38 cellular contexts compared by ENCODE assay signal in the genomic region with DNA sequence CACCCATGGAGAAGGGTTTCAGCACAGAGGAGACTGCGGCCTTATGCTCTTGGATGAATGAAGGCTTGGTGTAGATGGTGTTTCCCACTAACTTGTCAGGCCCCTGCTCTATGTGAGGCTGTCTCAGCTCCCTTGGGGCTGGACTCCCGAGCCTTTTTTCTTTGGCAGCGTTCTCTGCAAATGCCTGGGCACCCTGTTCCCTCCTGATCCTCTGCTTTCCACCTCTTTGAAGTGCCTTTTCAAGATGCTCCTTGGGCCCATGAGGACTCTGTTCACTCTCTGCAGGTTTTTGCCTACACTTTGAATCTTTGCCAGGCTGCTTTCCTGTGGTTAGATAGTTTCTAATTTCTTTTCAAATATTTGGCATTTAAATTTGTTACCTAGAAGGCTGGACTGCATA.
"Had no signal": no experiment of that assay in that cellular context is flagged by ENCODE, and none has a peak within 500 bp of the region (broad histone marks: within the 10 kb centered on the region; RNA-seq: fewer than 3 reads in every experiment).

No MANE protein-coding gene starts in this region.

- H3K27ac Mint-ChIP-seq: activated B cell treated with CpG ODN at 0.5 μM for 24 hours; activated CD4-positive, alpha-beta memory T cell treated with anti-CD3 and anti-CD28 coated beads for 36 hours; activated CD4-positive, alpha-beta T cell treated with anti-CD3 and anti-CD28 coated beads, Interleukin-2, amount 10 ng/mL, durations not matched to agents 24 days and 14 days; activated CD8-positive, alpha-beta T cell treated with anti-CD3 and anti-CD28 coated beads for 36 hours; activated naive CD4-positive, alpha-beta T cell treated with anti-CD3 and anti-CD28 coated beads for 36 hours; activated naive CD4-positive, alpha-beta T cell treated with anti-CD3 and anti-CD28 coated beads, Interleukin-2, amount 50 U/mL, for 72 hours; activated naive CD8-positive, alpha-beta T cell treated with anti-CD3 and anti-CD28 coated beads for 36 hours; activated T-cell treated with anti-CD3 and anti-CD28 coated beads, Interleukin-2, amount 50 U/mL, for 72 hours; activated T-helper 1 cell treated with anti-CD3 and anti-CD28 coated beads, Interleukin-12 subunit alpha, Interleukin-12 subunit beta, Interleukin-2, Interleukin-4 antibody, amounts not matched to agents 30 ng/mL and 10 ng/mL and 1 ng/mL, durations not matched to agents 14 hours and 24 hours and 36 hours; activated T-helper 17 cell treated with anti-CD3 and anti-CD28 coated beads, Interleukin-2, amount 50 U/mL, for 72 hours; T-helper 1 cell treated with Interleukin-12 subunit alpha and Interleukin-12 subunit beta and Interleukin-4 antibody, amounts not matched to agents 30 μg/mL and 1 μg/mL, for 36 hours; T-helper 2 cell treated with Interferon-gamma antibody and Interleukin-4, amounts not matched to agents 5 μg/mL and 100 μg/mL, for 36 hours had no signal

- H3K4me3 ChIP-seq: adrenal gland, body of pancreas, breast epithelium had no signal

- H3K4me1 ChIP-seq: breast epithelium had no signal

- H3K27me3 Mint-ChIP-seq: activated B cell treated with CpG ODN at 0.5 μM for 24 hours; activated CD4-positive, alpha-beta memory T cell treated with anti-CD3 and anti-CD28 coated beads for 36 hours; activated CD4-positive, alpha-beta T cell treated with anti-CD3 and anti-CD28 coated beads, Interleukin-2, amount 10 ng/mL, durations not matched to agents 24 days and 14 days; activated CD8-positive, alpha-beta T cell treated with anti-CD3 and anti-CD28 coated beads for 36 hours; activated naive CD8-positive, alpha-beta T cell treated with anti-CD3 and anti-CD28 coated beads for 36 hours; activated T-helper 17 cell treated with anti-CD3 and anti-CD28 coated beads, Interleukin-2, amount 50 U/mL, for 72 hours had no signal

- H3K27me3 ChIP-seq: adrenal gland, body of pancreas, brain microvascular endothelial cell, breast epithelium had no signal

- H3K36me3 ChIP-seq: adrenal gland, brain microvascular endothelial cell, breast epithelium had no signal

- H3K4me3 Mint-ChIP-seq: activated B cell treated with CpG ODN at 0.5 μM for 24 hours; activated CD4-positive, alpha-beta memory T cell treated with anti-CD3 and anti-CD28 coated beads for 36 hours; activated CD4-positive, alpha-beta T cell treated with anti-CD3 and anti-CD28 coated beads, Interleukin-2, amount 10 ng/mL, durations not matched to agents 24 days and 14 days; activated CD8-positive, alpha-beta T cell treated with anti-CD3 and anti-CD28 coated beads for 36 hours; activated naive CD4-positive, alpha-beta T cell treated with anti-CD3 and anti-CD28 coated beads for 36 hours; activated naive CD8-positive, alpha-beta T cell treated with anti-CD3 and anti-CD28 coated beads for 36 hours; activated T-cell treated with anti-CD3 and anti-CD28 coated beads, Interleukin-2, amount 50 U/mL, for 4 hours; activated T-cell treated with anti-CD3 and anti-CD28 coated beads, Interleukin-2, amount 50 U/mL, for 72 hours; activated T-helper 1 cell treated with anti-CD3 and anti-CD28 coated beads, Interleukin-12 subunit alpha, Interleukin-12 subunit beta, Interleukin-2, Interleukin-4 antibody, amounts not matched to agents 30 ng/mL and 10 ng/mL and 1 ng/mL, durations not matched to agents 14 hours and 24 hours and 36 hours; activated T-helper 17 cell treated with anti-CD3 and anti-CD28 coated beads, Interleukin-2, amount 50 U/mL, for 72 hours; T-helper 1 cell treated with Interleukin-12 subunit alpha and Interleukin-12 subunit beta and Interleukin-4 antibody, amounts not matched to agents 30 μg/mL and 1 μg/mL, for 36 hours; T-helper 2 cell treated with Interferon-gamma antibody and Interleukin-4, amounts not matched to agents 5 μg/mL and 100 μg/mL, for 36 hours had no signal

- H3K9me3 ChIP-seq: adrenal gland, body of pancreas, breast epithelium had no signal

- ATAC-seq: activated CD8-positive, alpha-beta T cell treated with anti-CD3 and anti-CD28 coated beads for 36 hours; activated naive CD4-positive, alpha-beta T cell treated with anti-CD3 and anti-CD28 coated beads, Interleukin-2, amount 50 U/mL, for 72 hours; activated T-cell treated with anti-CD3 and anti-CD28 coated beads, Interleukin-2, amount 50 U/mL, for 4 hours; activated T-cell treated with anti-CD3 and anti-CD28 coated beads, Interleukin-2, amount 50 U/mL, for 72 hours; activated T-helper 17 cell treated with anti-CD3 and anti-CD28 coated beads, Interleukin-2, amount 50 U/mL, for 72 hours; body of pancreas had no signal

- FAIRE-seq: astrocyte, TTC549 had no signal

- H3K9me3 Mint-ChIP-seq: activated B cell treated with CpG ODN at 0.5 μM for 24 hours; activated CD4-positive, alpha-beta memory T cell treated with anti-CD3 and anti-CD28 coated beads for 36 hours; activated CD4-positive, alpha-beta T cell treated with anti-CD3 and anti-CD28 coated beads, Interleukin-2, amount 10 ng/mL, durations not matched to agents 24 days and 14 days; activated CD8-positive, alpha-beta T cell treated with anti-CD3 and anti-CD28 coated beads for 36 hours; activated naive CD4-positive, alpha-beta T cell treated with anti-CD3 and anti-CD28 coated beads for 36 hours; activated naive CD4-positive, alpha-beta T cell treated with anti-CD3 and anti-CD28 coated beads, Interleukin-2, amount 50 U/mL, for 72 hours; activated naive CD8-positive, alpha-beta T cell treated with anti-CD3 and anti-CD28 coated beads for 36 hours; activated T-cell treated with anti-CD3 and anti-CD28 coated beads, Interleukin-2, amount 50 U/mL, for 4 hours; activated T-cell treated with anti-CD3 and anti-CD28 coated beads, Interleukin-2, amount 50 U/mL, for 72 hours; activated T-helper 1 cell treated with anti-CD3 and anti-CD28 coated beads, Interleukin-12 subunit alpha, Interleukin-12 subunit beta, Interleukin-2, Interleukin-4 antibody, amounts not matched to agents 30 ng/mL and 10 ng/mL and 1 ng/mL, durations not matched to agents 14 hours and 24 hours and 36 hours; activated T-helper 17 cell treated with anti-CD3 and anti-CD28 coated beads, Interleukin-2, amount 50 U/mL, for 72 hours; T-helper 1 cell treated with Interleukin-12 subunit alpha and Interleukin-12 subunit beta and Interleukin-4 antibody, amounts not matched to agents 30 μg/mL and 1 μg/mL, for 36 hours; T-helper 2 cell treated with Interferon-gamma antibody and Interleukin-4, amounts not matched to agents 5 μg/mL and 100 μg/mL, for 36 hours had no signal

- H3K27ac ChIP-seq: adrenal gland, body of pancreas, brain microvascular endothelial cell, breast epithelium, VCaP had no signal

- DNase-seq: activated B cell treated with CpG ODN at 0.5 μM for 24 hours; activated CD4-positive, alpha-beta memory T cell treated with anti-CD3 and anti-CD28 coated beads for 36 hours; activated CD4-positive, alpha-beta T cell treated with anti-CD3 and anti-CD28 coated beads for 4 hours; activated CD4-positive, alpha-beta T cell treated with anti-CD3 and anti-CD28 coated beads, Interleukin-2, amount 10 ng/mL, durations not matched to agents 24 days and 14 days; activated CD4-positive, alpha-beta T cell treated with anti-CD3 and anti-CD28 coated beads, Interleukin-2, amount 50 U/mL, for 1 hour; activated CD4-positive, alpha-beta T cell treated with anti-CD3 and anti-CD28 coated beads, Interleukin-2, amount 50 U/mL, for 4 hours; activated CD4-positive, CD25-positive, alpha-beta regulatory T cell treated with anti-CD3 and anti-CD28 coated beads, Interleukin-2, amount 50 U/mL, for 72 hours; activated CD8-positive, alpha-beta memory T cell treated with anti-CD3 and anti-CD28 coated beads, Interleukin-2, amount 50 U/mL, for 4 hours; activated CD8-positive, alpha-beta T cell treated with anti-CD3 and anti-CD28 coated beads for 36 hours; activated effector memory CD4-positive, alpha-beta T cell treated with anti-CD3 and anti-CD28 coated beads, Interleukin-2, amount 50 U/mL, for 16 hours; activated gamma-delta T cell treated with Interleukin-2 at 50 U/mL for 16 hours; activated naive CD4-positive, alpha-beta T cell; activated naive CD4-positive, alpha-beta T cell treated with anti-CD3 and anti-CD28 coated beads for 36 hours; activated naive CD4-positive, alpha-beta T cell treated with anti-CD3 and anti-CD28 coated beads, Interleukin-2, amount 50 U/mL, for 16 hours; activated naive CD8-positive, alpha-beta T cell treated with anti-CD3 and anti-CD28 coated beads for 36 hours; activated T-cell treated with anti-CD3 and anti-CD28 coated beads for 4 hours; activated T-cell treated with anti-CD3 and anti-CD28 coated beads, Interleukin-2, amount 50 U/mL, for 1 hour; activated T-cell treated with anti-CD3 and anti-CD28 coated beads, Interleukin-2, amount 50 U/mL, for 4 hours; activated T-cell treated with anti-CD3 and anti-CD28 coated beads, Interleukin-2, amount 50 U/mL, for 72 hours; adrenal gland; amniotic stem cell; aorta; body of pancreas; brain microvascular endothelial cell; central memory CD4-positive, alpha-beta T cell; SW 1271; T-helper 1 cell; T-helper 2 cell; T-helper 9 cell had no signal
